ENCODE assay signal across 1 cellular context in genomic region chr10:13950543-13950939, GRCh38.
TF ChIP-seq lines count a peak whose summit lies in the region.

No MANE protein-coding gene starts in this region.

TF ChIP-seq in IMR-90, 13 proteins besides CTCF, POLR2A, EP300 and RAD21 (continued from another document):
- TF ChIP-seq RFX5 (IDR thresholded peaks at IDR 0.05; ENCODE audit: low read depth, low read length) (no peak), CEBPB (IDR thresholded peaks at IDR 0.05; ENCODE audit: low read depth, low read length) (no peak)
TF ChIP-seq in IMR-90: peak in this region for 0.
